Comparison of ENCODE assay signal across 1 cellular context in genomic region chr14:59069455-59069854, GRCh38.
TF ChIP-seq lines count a peak whose summit lies in the region.

No MANE protein-coding gene starts in this region.

TF ChIP-seq in HepG2, 621 proteins besides CTCF, POLR2A, EP300 and RAD21 (continued from another document and continues in another):
- no peak for TF ChIP-seq SOX6 (IDR thresholded peaks at IDR 0.05)
- TF ChIP-seq SOX6 (CRISPR knock-in tag; IDR thresholded peaks at IDR 0.05), result peak; percentile 36; the same call in 1 of the 2 replicates
- TF ChIP-seq ZBTB33 (CRISPR knock-in tag; IDR thresholded peaks at IDR 0.05), result no peak
- TF ChIP-seq ELF3 (CRISPR knock-in tag; IDR thresholded peaks at IDR 0.05), result no peak
- no peak for TF ChIP-seq ZFYVE20 (CRISPR knock-in tag; IDR thresholded peaks at IDR 0.05; ENCODE audit: borderline replicate concordance, low read depth)
- no peak for TF ChIP-seq GPN1 (CRISPR knock-in tag; IDR thresholded peaks at IDR 0.05; ENCODE audit: borderline replicate concordance)
- no peak for TF ChIP-seq SRSF1 (optimal IDR thresholded peaks at IDR 0.05; ENCODE audit: low read depth, low read length)
- TF ChIP-seq CC2D1A (CRISPR knock-in tag; IDR thresholded peaks at IDR 0.05), result no peak
- TF ChIP-seq FOXA1 (IDR thresholded peaks at IDR 0.05), result no peak
- peak; percentile 69 for TF ChIP-seq FOXA1 (CRISPR knock-in tag; IDR thresholded peaks at IDR 0.05)
- TF ChIP-seq NR2F2 (IDR thresholded peaks at IDR 0.05; ENCODE audit: borderline replicate concordance, low read depth), result peak; percentile 94
- TF ChIP-seq ZNF780A (CRISPR knock-in tag; IDR thresholded peaks at IDR 0.05), result peak; percentile 79
- TF ChIP-seq, protein P1, sequence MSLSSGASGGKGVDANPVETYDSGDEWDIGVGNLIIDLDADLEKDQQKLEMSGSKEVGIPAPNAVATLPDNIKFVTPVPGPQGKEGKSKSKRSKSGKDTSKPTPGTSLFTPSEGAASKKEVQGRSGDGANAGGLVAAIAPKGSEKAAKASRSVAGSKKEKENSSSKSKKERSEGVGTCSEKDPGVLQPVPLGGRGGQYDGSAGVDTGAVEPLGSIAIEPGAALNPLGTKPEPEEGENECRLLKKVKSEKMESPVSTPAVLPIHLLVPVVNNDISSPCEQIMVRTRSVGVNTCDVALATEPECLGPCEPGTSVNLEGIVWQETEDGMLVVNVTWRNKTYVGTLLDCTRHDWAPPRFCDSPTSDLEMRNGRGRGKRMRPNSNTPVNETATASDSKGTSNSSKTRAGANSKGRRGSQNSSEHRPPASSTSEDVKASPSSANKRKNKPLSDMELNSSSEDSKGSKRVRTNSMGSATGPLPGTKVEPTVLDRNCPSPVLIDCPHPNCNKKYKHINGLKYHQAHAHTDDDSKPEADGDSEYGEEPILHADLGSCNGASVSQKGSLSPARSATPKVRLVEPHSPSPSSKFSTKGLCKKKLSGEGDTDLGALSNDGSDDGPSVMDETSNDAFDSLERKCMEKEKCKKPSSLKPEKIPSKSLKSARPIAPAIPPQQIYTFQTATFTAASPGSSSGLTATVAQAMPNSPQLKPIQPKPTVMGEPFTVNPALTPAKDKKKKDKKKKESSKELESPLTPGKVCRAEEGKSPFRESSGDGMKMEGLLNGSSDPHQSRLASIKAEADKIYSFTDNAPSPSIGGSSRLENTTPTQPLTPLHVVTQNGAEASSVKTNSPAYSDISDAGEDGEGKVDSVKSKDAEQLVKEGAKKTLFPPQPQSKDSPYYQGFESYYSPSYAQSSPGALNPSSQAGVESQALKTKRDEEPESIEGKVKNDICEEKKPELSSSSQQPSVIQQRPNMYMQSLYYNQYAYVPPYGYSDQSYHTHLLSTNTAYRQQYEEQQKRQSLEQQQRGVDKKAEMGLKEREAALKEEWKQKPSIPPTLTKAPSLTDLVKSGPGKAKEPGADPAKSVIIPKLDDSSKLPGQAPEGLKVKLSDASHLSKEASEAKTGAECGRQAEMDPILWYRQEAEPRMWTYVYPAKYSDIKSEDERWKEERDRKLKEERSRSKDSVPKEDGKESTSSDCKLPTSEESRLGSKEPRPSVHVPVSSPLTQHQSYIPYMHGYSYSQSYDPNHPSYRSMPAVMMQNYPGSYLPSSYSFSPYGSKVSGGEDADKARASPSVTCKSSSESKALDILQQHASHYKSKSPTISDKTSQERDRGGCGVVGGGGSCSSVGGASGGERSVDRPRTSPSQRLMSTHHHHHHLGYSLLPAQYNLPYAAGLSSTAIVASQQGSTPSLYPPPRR (CRISPR knock-in tag; IDR thresholded peaks at IDR 0.05; ENCODE audit: borderline replicate concordance), result peak; percentile 66; the same call in 1 of the 2 replicates
- no peak for TF ChIP-seq ZNF710 (CRISPR knock-in tag; IDR thresholded peaks at IDR 0.05; ENCODE audit: borderline replicate concordance)
- peak; percentile 52; the same call in 1 of the 2 replicates for TF ChIP-seq CREM (IDR thresholded peaks at IDR 0.05)
- no peak for TF ChIP-seq CREM (CRISPR knock-in tag; IDR thresholded peaks at IDR 0.05)
- peak; percentile 83 for TF ChIP-seq ISL2 (CRISPR knock-in tag; IDR thresholded peaks at IDR 0.05)
- peak; percentile 78; the same call in 1 of the 2 replicates for TF ChIP-seq CBFB (CRISPR knock-in tag; IDR thresholded peaks at IDR 0.05)
- TF ChIP-seq TCF7L2 (IDR thresholded peaks at IDR 0.05; ENCODE audit: low read depth, low read length), result peak; percentile 73
- peak; percentile 48; the same call in 1 of the 2 replicates for TF ChIP-seq TBX2 (CRISPR knock-in tag; IDR thresholded peaks at IDR 0.05; ENCODE audit: borderline replicate concordance)
- no peak for TF ChIP-seq ETV6 (CRISPR knock-in tag; conservative IDR thresholded peaks at IDR 0.05)
- TF ChIP-seq BCL6 (CRISPR knock-in tag; IDR thresholded peaks at IDR 0.05), result 0 out of 2 replicates have a peak, but pooled peaks have one; percentile 17
- 0 out of 2 replicates have a peak, but pooled peaks have one; percentile 43 for TF ChIP-seq ATF2 (CRISPR knock-in tag; IDR thresholded peaks at IDR 0.05)
- TF ChIP-seq ZFP36 (IDR thresholded peaks at IDR 0.05; ENCODE audit: borderline replicate concordance, low read depth, low read length, partially characterized antibody), result peak; percentile 7
- peak; percentile 62 for TF ChIP-seq FOXP4 (CRISPR knock-in tag; IDR thresholded peaks at IDR 0.05)
- no peak for TF ChIP-seq LBX2 (CRISPR knock-in tag; IDR thresholded peaks at IDR 0.05; ENCODE audit: borderline replicate concordance)
- TF ChIP-seq, protein P2, sequence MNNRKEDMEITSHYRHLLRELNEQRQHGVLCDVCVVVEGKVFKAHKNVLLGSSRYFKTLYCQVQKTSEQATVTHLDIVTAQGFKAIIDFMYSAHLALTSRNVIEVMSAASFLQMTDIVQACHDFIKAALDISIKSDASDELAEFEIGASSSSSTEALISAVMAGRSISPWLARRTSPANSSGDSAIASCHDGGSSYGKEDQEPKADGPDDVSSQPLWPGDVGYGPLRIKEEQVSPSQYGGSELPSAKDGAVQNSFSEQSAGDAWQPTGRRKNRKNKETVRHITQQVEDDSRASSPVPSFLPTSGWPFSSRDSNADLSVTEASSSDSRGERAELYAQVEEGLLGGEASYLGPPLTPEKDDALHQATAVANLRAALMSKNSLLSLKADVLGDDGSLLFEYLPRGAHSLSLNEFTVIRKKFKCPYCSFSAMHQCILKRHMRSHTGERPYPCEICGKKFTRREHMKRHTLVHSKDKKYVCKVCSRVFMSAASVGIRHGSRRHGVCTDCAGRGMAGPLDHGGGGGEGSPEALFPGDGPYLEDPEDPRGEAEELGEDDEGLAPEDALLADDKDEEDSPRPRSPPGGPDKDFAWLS (CRISPR knock-in tag; IDR thresholded peaks at IDR 0.05; ENCODE audit: borderline replicate concordance), result no peak
- TF ChIP-seq ZFX (CRISPR knock-in tag; IDR thresholded peaks at IDR 0.05; ENCODE audit: low read depth), result peak; percentile 26; the same call in 1 of the 2 replicates
- TF ChIP-seq, protein P3, sequence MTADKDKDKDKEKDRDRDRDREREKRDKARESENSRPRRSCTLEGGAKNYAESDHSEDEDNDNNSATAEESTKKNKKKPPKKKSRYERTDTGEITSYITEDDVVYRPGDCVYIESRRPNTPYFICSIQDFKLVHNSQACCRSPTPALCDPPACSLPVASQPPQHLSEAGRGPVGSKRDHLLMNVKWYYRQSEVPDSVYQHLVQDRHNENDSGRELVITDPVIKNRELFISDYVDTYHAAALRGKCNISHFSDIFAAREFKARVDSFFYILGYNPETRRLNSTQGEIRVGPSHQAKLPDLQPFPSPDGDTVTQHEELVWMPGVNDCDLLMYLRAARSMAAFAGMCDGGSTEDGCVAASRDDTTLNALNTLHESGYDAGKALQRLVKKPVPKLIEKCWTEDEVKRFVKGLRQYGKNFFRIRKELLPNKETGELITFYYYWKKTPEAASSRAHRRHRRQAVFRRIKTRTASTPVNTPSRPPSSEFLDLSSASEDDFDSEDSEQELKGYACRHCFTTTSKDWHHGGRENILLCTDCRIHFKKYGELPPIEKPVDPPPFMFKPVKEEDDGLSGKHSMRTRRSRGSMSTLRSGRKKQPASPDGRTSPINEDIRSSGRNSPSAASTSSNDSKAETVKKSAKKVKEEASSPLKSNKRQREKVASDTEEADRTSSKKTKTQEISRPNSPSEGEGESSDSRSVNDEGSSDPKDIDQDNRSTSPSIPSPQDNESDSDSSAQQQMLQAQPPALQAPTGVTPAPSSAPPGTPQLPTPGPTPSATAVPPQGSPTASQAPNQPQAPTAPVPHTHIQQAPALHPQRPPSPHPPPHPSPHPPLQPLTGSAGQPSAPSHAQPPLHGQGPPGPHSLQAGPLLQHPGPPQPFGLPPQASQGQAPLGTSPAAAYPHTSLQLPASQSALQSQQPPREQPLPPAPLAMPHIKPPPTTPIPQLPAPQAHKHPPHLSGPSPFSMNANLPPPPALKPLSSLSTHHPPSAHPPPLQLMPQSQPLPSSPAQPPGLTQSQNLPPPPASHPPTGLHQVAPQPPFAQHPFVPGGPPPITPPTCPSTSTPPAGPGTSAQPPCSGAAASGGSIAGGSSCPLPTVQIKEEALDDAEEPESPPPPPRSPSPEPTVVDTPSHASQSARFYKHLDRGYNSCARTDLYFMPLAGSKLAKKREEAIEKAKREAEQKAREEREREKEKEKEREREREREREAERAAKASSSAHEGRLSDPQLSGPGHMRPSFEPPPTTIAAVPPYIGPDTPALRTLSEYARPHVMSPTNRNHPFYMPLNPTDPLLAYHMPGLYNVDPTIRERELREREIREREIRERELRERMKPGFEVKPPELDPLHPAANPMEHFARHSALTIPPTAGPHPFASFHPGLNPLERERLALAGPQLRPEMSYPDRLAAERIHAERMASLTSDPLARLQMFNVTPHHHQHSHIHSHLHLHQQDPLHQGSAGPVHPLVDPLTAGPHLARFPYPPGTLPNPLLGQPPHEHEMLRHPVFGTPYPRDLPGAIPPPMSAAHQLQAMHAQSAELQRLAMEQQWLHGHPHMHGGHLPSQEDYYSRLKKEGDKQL (CRISPR knock-in tag; IDR thresholded peaks at IDR 0.05; ENCODE audit: low read depth), result peak; percentile 81; the same call in 1 of the 2 replicates
- no peak for TF ChIP-seq ZNF572 (CRISPR knock-in tag; IDR thresholded peaks at IDR 0.05)
- TF ChIP-seq, protein P4, sequence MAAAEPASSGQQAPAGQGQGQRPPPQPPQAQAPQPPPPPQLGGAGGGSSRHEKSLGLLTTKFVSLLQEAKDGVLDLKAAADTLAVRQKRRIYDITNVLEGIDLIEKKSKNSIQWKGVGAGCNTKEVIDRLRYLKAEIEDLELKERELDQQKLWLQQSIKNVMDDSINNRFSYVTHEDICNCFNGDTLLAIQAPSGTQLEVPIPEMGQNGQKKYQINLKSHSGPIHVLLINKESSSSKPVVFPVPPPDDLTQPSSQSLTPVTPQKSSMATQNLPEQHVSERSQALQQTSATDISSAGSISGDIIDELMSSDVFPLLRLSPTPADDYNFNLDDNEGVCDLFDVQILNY (CRISPR knock-in tag; conservative IDR thresholded peaks at IDR 0.05), result no peak
- TF ChIP-seq ZNF282 (IDR thresholded peaks at IDR 0.05; ENCODE audit: partially characterized antibody), result no peak
- TF ChIP-seq HMG20B (CRISPR knock-in tag; conservative IDR thresholded peaks at IDR 0.05), result peak; percentile 82
- peak; percentile 86 for TF ChIP-seq HNF4A (CRISPR knock-in tag; IDR thresholded peaks at IDR 0.05)
- TF ChIP-seq CCDC6 (CRISPR knock-in tag; IDR thresholded peaks at IDR 0.05), result no peak
- TF ChIP-seq SRSF4 (IDR thresholded peaks at IDR 0.05; ENCODE audit: low read depth, low read length, poor library complexity, severe bottlenecking), result no peak
